In the genomic region with DNA sequence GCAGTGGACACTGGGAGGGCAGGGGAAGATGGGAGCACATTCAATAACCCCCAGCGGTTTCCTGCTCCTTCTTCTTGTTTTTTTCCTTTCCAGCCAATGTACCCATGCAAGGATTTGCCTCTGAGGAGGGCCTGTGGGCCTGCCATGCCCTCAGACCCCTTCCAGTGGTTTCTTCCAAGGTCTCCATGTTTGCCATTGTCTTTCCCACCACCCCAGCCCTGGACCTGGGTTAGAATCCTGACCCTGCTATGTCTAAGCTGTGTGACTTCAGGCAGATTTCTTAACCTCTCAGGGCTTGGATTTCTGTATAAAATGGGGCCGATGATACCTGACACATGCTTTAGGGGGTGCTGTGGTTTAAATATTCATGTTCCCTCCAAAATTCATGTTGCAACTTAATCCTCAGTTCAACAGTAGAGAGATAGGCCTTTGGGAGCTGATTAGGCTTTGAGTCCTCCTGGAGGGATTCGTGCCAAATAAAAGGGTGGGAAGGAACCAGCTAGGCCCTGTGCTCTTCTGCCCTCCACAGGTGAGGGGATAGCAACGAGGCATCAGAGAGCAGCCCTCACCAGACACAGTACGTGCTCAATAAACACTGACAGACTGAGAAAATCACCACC, we compare ENCODE assay signal across 9 cellular contexts. TPM values are rescaled to one million over a fixed set of nuclear protein-coding genes. Genes with fewer than 3 reads are reported as not detected.
A peak's percentile ranks its signal among the peaks of the same experiment; 100 is the strongest.
DNase-seq lines count a peak whose midpoint lies in the region; ATAC-seq, FAIRE-seq and TF ChIP-seq lines count a peak whose summit lies in the region.
"Had no signal": no experiment of that assay in that cellular context is flagged by ENCODE, and none has a peak within 500 bp of the region (broad histone marks: within the 10 kb centered on the region; RNA-seq: fewer than 3 reads in every experiment).

No MANE protein-coding gene starts in this region.

- 83% methylated on average over 5 of the region's 5 CpGs for WGBS in esophagus muscularis mucosa

- CTCF ChIA-PET in PC-3 (lab: Charles Lee), result interaction anchor here (0.5 to 1.1 kb wide), 9 partner anchors 10 to 120 kb away, joined by 3 to 9 read pairs (median 4); no protein-coding TSS in a partner anchor

- no peak overlapping the region for H2AFZ ChIP-seq in PC-3 (ENCODE audit: low read length)

- TF ChIP-seq EP300 in esophagus muscularis mucosa (IDR thresholded peaks at IDR 0.05), result no peak

- no peaks in the 10 kb centered on the region for H3K9me2 ChIP-seq in PC-3 (replicated peaks; ENCODE audit: low read length)

- H3K27me3 ChIP-seq in cardiac muscle cell (no peaks in the 10 kb centered on the region), right atrium auricular region (no peaks in the 10 kb centered on the region), PC-3 (ENCODE audit: low read length) (no peaks in the 10 kb centered on the region), esophagus muscularis mucosa (no peaks in the 10 kb centered on the region), uterus (no peaks in the 10 kb centered on the region)
- H3K27me3 ChIP-seq: SJCRH30 had no signal

- peak; percentile 51 for TF ChIP-seq CTCF in cardiac muscle cell (IDR thresholded peaks at IDR 0.05; ENCODE audit: low read depth, low read length)
- peak in 1 of 2 donors; percentile 43 for TF ChIP-seq CTCF in right atrium auricular region (IDR thresholded peaks at IDR 0.05)
- peak; percentile 85 for TF ChIP-seq CTCF in PC-3 (conservative IDR thresholded peaks at IDR 0.05; ENCODE audit: low read depth, low read length)
- TF ChIP-seq CTCF in esophagus muscularis mucosa (IDR thresholded peaks at IDR 0.05), result peak in 2 of 3 experiments; percentile 19 to 36
- TF ChIP-seq CTCF in uterus (IDR thresholded peaks at IDR 0.05), result peak in 1 of 4 experiments; percentile 45

- TF ChIP-seq POLR2A in esophagus muscularis mucosa (IDR thresholded peaks at IDR 0.05; ENCODE audit: low read depth) (no peak), uterus (IDR thresholded peaks at IDR 0.05) (no peak), H54 (IDR thresholded peaks at IDR 0.05; ENCODE audit: low read depth, low read length) (no peak)

- no peak overlapping the region for H3K9ac ChIP-seq in PC-3 (ENCODE audit: low read length)

- no peak overlapping the region for H3K4me2 ChIP-seq in PC-3 (ENCODE audit: low read length)

- H3K36me3 ChIP-seq in cardiac muscle cell (no peaks in the 10 kb centered on the region), right atrium auricular region (no peaks in the 10 kb centered on the region), PC-3 (ENCODE audit: low read depth, low read length) (no peaks in the 10 kb centered on the region), esophagus muscularis mucosa (no peaks in the 10 kb centered on the region), uterus (no peaks in the 10 kb centered on the region)
- H3K36me3 ChIP-seq: SJCRH30 had no signal

- no peaks in the 10 kb centered on the region for H4K20me1 ChIP-seq in PC-3 (ENCODE audit: low read length)

- intact Hi-C loops in PC-3 (cut with micrococcal nuclease), result loop anchor here (1.0 kb wide), 1 partner anchor 43 kb away; no protein-coding TSS in a partner anchor
- intact Hi-C loops in esophagus muscularis mucosa (cut with DNase I), result no loop called here
- intact Hi-C loops in uterus (cut with DNase I; ENCODE audit: low total_unique reads), result no loop called here

- H3K4me3 ChIP-seq in cardiac muscle cell (no peak overlapping the region), right atrium auricular region (no peak overlapping the region), PC-3 (ENCODE audit: low read length) (no peak overlapping the region), esophagus muscularis mucosa (no peak overlapping the region), uterus (no peak overlapping the region)
- H3K4me3 ChIP-seq: SJCRH30 had no signal

- H3F3A ChIP-seq in PC-3 (ENCODE audit: low read length, unreplicated experiment), result no peaks in the 10 kb centered on the region

- POLR2A ChIA-PET in PC-3 (lab: Charles Lee; ENCODE audit: unreplicated experiment), result no interaction called here

- BruUV-seq in PC-3 (replicated peaks; lab: Mats Ljungman, UMichigan), result no TSS peak

- DNase-seq in cardiac muscle cell (ENCODE audit: low read depth in 1 of 2, low spot score in 1 of 2), result peak in 1 of 2 donors; percentile 74
- no peak for DNase-seq in right atrium auricular region (ENCODE audit: low spot score)
- DNase-seq in PC-3, result peak; percentile 81
- DNase-seq in esophagus muscularis mucosa (ENCODE audit: extremely low spot score), result no peak
- no peak for DNase-seq in uterus
- no peak for DNase-seq in H54 (ENCODE audit: insufficient read length, low spot score)
- DNase-seq: SJCRH30 had no signal

- no peaks in the 10 kb centered on the region for H3K4me1 ChIP-seq in cardiac muscle cell (ENCODE audit: low read depth)
- H3K4me1 ChIP-seq in right atrium auricular region, result peaks cover 0 to 21% of the 10 kb centered on the region in 2 donors
- H3K4me1 ChIP-seq in PC-3 (ENCODE audit: insufficient read depth, low read length), result peaks cover 22% of the 10 kb centered on the region
- H3K4me1 ChIP-seq in esophagus muscularis mucosa, result peaks cover 22 to 53% (median 36%) of the 10 kb centered on the region in 4 donors
- H3K4me1 ChIP-seq in uterus, result peaks cover 0 to 4% of the 10 kb centered on the region in 2 donors

- H3K27ac ChIP-seq in cardiac muscle cell, result no peak overlapping the region
- no peak overlapping the region for H3K27ac ChIP-seq in right atrium auricular region
- 0 out of 2 replicates have a peak overlapping the region, but pooled peaks have one; percentile 0 for H3K27ac ChIP-seq in PC-3 (ENCODE audit: low read length)
- H3K27ac ChIP-seq in esophagus muscularis mucosa (replicated peaks in 1 of 4), result peak overlapping the region in 3 of 4 donors; percentile 8 to 85 (median 76)
- peak overlapping the region; percentile 18 to 90 for H3K27ac ChIP-seq in uterus
- H3K27ac ChIP-seq: SJCRH30 had no signal

- FAIRE-seq in H54 (lab: Jason Lieb, UNC), result no peak

- ATAC-seq in PC-3, result peak; percentile 69
- no peak for ATAC-seq in GM21529 (IDR thresholded peaks at IDR 0.05; ENCODE audit: unreplicated experiment)
- ATAC-seq in HG03432 (IDR thresholded peaks at IDR 0.05; ENCODE audit: unreplicated experiment), result no peak

- H3K9me3 ChIP-seq in cardiac muscle cell (ENCODE audit: low read depth), result no peaks in the 10 kb centered on the region
- H3K9me3 ChIP-seq in right atrium auricular region, result no peaks in the 10 kb centered on the region
- H3K9me3 ChIP-seq in PC-3 (ENCODE audit: low read length), result no peaks in the 10 kb centered on the region
- no peaks in the 10 kb centered on the region for H3K9me3 ChIP-seq in esophagus muscularis mucosa
- no peaks in the 10 kb centered on the region for H3K9me3 ChIP-seq in uterus
- H3K9me3 ChIP-seq: SJCRH30 had no signal

- no peaks in the 10 kb centered on the region; the same call in 1 of the 2 replicates for H3K79me2 ChIP-seq in PC-3 (ENCODE audit: low read length)

RNA-seq across cellular contexts. Expression of a gene that starts 46.3 kb away (rescaled TPM):
- total RNA-seq in cardiac muscle cell (25.2 and 28.7 TPM in 2 replicates), right atrium auricular region (10 to 100 TPM; 37.6 to 59.6 TPM), PC-3 (2014; rRNA removed) (505 and 546 TPM in 2 replicates), esophagus muscularis mucosa (100 to 1,000 TPM in 2 of 4 donors, 10 to 100 TPM in 2; 61.9 to 114 (median 89.9) TPM), uterus (100 to 1,000 TPM in 3 of 4 donors, 10 to 100 TPM in 1; 52.4 to 283 (median 148) TPM)
- 12.1 and 13.8 TPM in 2 replicates for polyA plus RNA-seq in cardiac muscle cell

Comparison
In these comparisons a context has a peak if more than half of its experiments do, and no peak if none do; other contexts are left out.
1. H3K27ac ChIP-seq: peak in PC-3 (single experiment), esophagus muscularis mucosa (3 of 4) and uterus (2 of 2); none in cardiac muscle cell (single experiment) and right atrium auricular region (0 of 2).